In the genomic region with DNA sequence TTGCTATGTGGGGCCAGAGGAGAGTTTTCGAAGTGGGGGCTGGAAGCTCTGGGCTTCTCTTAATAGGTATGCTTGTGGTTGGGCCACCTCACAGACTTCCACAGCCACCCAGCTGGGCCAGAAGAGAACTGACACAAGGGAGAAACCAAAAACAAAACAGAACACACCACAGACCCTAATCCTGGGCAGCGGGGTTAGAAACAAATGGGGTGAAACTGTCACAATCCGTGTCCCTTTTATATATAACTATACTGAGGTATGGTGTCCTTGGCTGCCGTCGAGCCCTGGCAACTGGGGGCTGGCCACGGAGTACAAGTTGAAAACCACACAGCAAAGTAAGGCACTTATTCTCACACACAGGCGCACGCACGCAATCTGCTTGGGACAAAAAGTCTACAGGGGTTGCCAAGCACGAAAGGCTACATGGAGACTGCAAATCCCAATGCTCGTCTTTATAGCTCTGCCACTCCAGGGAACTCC, we compare ENCODE assay signal across 9 cellular contexts.
DNase-seq lines count a peak whose midpoint lies in the region; ATAC-seq and TF ChIP-seq lines count a peak whose summit lies in the region.
"Had no signal": no experiment of that assay in that cellular context is flagged by ENCODE, and none has a peak within 500 bp of the region (broad histone marks: within the 10 kb centered on the region; RNA-seq: fewer than 3 reads in every experiment).

No MANE protein-coding gene starts in this region.

- H3K36me3 ChIP-seq in GM06990 (ENCODE audit: control insufficient read depth, insufficient read depth, low read length): peaks cover 4% of the 10 kb centered on the region
- H3K36me3 ChIP-seq in left ventricle myocardium inferior: peaks cover 27% of the 10 kb centered on the region

- H3K4me1 Mint-ChIP-seq in mesothelial cell of epicardium: peaks cover 3% of the 10 kb centered on the region
- no peaks in the 10 kb centered on the region for H3K4me1 Mint-ChIP-seq in effector memory CD8-positive, alpha-beta T cell (ENCODE audit: low read depth in 2 of 2)

- no peak overlapping the region for H3K4me3 Mint-ChIP-seq in mesothelial cell of epicardium
- no peak overlapping the region for H3K4me3 Mint-ChIP-seq in effector memory CD8-positive, alpha-beta T cell

- no peaks in the 10 kb centered on the region for H3K9me3 ChIP-seq in left ventricle myocardium inferior (replicated peaks)

- intact Hi-C loops in left ventricle myocardium inferior (cut with micrococcal nuclease): no loop called here

- ATAC-seq in GM21381 (IDR thresholded peaks at IDR 0.05; ENCODE audit: unreplicated experiment) (peak; percentile 49), HG03432 (IDR thresholded peaks at IDR 0.05; ENCODE audit: unreplicated experiment) (peak; percentile 58)
- ATAC-seq in effector memory CD8-positive, alpha-beta T cell (replicated peaks): no peak

- H3K4me3 ChIP-seq in GM06990 (replicated peaks; ENCODE audit: low read depth, low read length) (0 out of 2 replicates have a peak overlapping the region, but pooled peaks have one; percentile 1), left ventricle myocardium inferior (no peak overlapping the region)

- no peaks in the 10 kb centered on the region for H3K27me3 ChIP-seq in GM06990 (replicated peaks; ENCODE audit: control insufficient read depth, insufficient read depth, low read length)
- no peaks in the 10 kb centered on the region for H3K27me3 ChIP-seq in left ventricle myocardium inferior (ENCODE audit: low read depth)

- peaks cover 65% of the 10 kb centered on the region for H3K4me1 ChIP-seq in left ventricle myocardium inferior

- peak overlapping the region; percentile 88 for H3K27ac ChIP-seq in left ventricle myocardium inferior (replicated peaks)

- H3K9me3 Mint-ChIP-seq in mesothelial cell of epicardium: peaks cover 4% of the 10 kb centered on the region
- no peaks in the 10 kb centered on the region for H3K9me3 Mint-ChIP-seq in effector memory CD8-positive, alpha-beta T cell

- TF ChIP-seq CTCF in GM06990 (IDR thresholded peaks at IDR 0.05; ENCODE audit: insufficient read depth, low read length, poor library complexity, severe bottlenecking) (no peak), left ventricle myocardium inferior (IDR thresholded peaks at IDR 0.05; ENCODE audit: borderline replicate concordance) (no peak), mesothelial cell of epicardium (IDR thresholded peaks at IDR 0.05; ENCODE audit: unreplicated experiment) (no peak)

- no peaks in the 10 kb centered on the region for H3K27me3 Mint-ChIP-seq in mesothelial cell of epicardium (ENCODE audit: low read depth)
- H3K27me3 Mint-ChIP-seq in effector memory CD8-positive, alpha-beta T cell: no peaks in the 10 kb centered on the region

- no peak overlapping the region for H3K27ac Mint-ChIP-seq in mesothelial cell of epicardium
- H3K27ac Mint-ChIP-seq in effector memory CD8-positive, alpha-beta T cell: no peak overlapping the region

- peaks cover 18% of the 10 kb centered on the region for H3K36me3 Mint-ChIP-seq in mesothelial cell of epicardium
- no peaks in the 10 kb centered on the region for H3K36me3 Mint-ChIP-seq in effector memory CD8-positive, alpha-beta T cell (ENCODE audit: insufficient read depth)

- peak; percentile 74 for DNase-seq in GM06990 (ENCODE audit: extremely low read depth, insufficient read length)
- no peak for DNase-seq in left ventricle myocardium inferior
- DNase-seq in NK-92 (lab: John Stamatoyannopoulos, UW; ENCODE audit: unreplicated experiment): no peak
- no peak for DNase-seq in mesothelial cell of epicardium (ENCODE audit: low spot score in 2 of 2, unreplicated experiment in 2 of 2)
- DNase-seq in activated T-cell treated with anti-CD3 and anti-CD28 coated beads, Interleukin-2, amount 50 U/mL, for 48 hours: no peak
- no peak for DNase-seq in effector memory CD8-positive, alpha-beta T cell
- DNase-seq: stimulated activated CD4-positive, alpha-beta T cell treated with anti-CD3 and anti-CD28 coated beads, Interleukin-15, amount 100 ng/mL, for 24 hours had no signal
